ENCODE assay signal across 15 cellular contexts in the genomic region with DNA sequence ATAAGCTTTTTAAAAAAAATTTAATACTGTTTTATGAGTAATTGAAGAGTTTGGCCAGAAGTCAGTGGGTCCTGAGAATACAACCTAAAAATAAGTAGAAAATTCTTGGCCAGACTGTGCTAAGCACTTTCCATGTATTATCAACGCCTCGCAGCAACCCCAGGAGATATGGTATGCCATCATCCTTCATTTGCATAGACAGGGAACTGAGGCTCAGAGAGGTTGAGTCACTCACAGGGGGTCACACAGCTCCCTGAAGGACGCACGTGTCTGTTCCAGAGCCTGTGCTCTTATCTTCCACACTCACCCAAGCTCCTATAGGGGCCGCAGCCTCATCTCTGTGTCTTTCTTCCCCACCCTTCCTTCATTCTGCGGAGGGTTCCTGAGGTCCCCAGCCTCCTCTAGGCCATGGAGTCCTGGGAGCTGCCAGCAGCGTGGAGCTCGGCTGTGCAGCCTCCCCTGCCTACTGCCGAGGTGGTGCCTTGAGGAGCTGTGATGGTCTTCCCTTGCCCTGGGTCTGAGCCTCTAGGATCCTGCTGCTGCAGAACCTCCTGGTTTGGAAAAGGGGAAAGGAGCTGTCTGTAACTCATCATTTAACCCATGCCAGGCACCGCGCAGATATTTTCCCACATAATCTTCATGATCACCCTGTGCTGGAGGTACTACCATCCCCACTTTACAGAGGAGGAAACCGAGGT. TPM values are rescaled to one million over a fixed set of nuclear protein-coding genes. Genes with fewer than 3 reads are reported as not detected.
DNase-seq lines count a peak whose midpoint lies in the region; FAIRE-seq and TF ChIP-seq lines count a peak whose summit lies in the region.
"Had no signal": no experiment of that assay in that cellular context is flagged by ENCODE, and none has a peak within 500 bp of the region (broad histone marks: within the 10 kb centered on the region; RNA-seq: fewer than 3 reads in every experiment).

No MANE protein-coding gene starts in this region.

- peaks cover 4% of the 10 kb centered on the region for H3K36me3 Mint-ChIP-seq in astrocyte (ENCODE audit: low read depth, unreplicated experiment)

- H3K79me2 ChIP-seq in astrocyte (ENCODE audit: insufficient read depth, low read length) (peaks cover 63% of the 10 kb centered on the region), hepatocyte (peaks cover 69% of the 10 kb centered on the region)

- H3K27me3 ChIP-seq in HUES48 (ENCODE audit: control insufficient read depth, insufficient read depth, low read length) (no peaks in the 10 kb centered on the region), astrocyte (ENCODE audit: insufficient read depth, low read length) (no peaks in the 10 kb centered on the region), hepatocyte (no peaks in the 10 kb centered on the region), stomach (no peaks in the 10 kb centered on the region)
- H3K27me3 ChIP-seq: foreskin keratinocyte, neutrophil had no signal

- H2AFZ ChIP-seq in astrocyte (ENCODE audit: low read depth, low read length) (no peak overlapping the region), hepatocyte (no peak overlapping the region)

- no peaks in the 10 kb centered on the region for H3K9me3 Mint-ChIP-seq in astrocyte (ENCODE audit: unreplicated experiment)

- H3K4me2 ChIP-seq in astrocyte (ENCODE audit: low read length) (peak overlapping the region; percentile 7), hepatocyte (peak overlapping the region; percentile 61)

- H3K9me2 ChIP-seq in hepatocyte (replicated peaks; ENCODE audit: insufficient read depth) = no peaks in the 10 kb centered on the region

- H4K20me1 ChIP-seq in astrocyte (ENCODE audit: insufficient read depth, low read length) (no peaks in the 10 kb centered on the region), hepatocyte (ENCODE audit: insufficient read depth, poor library complexity, severe bottlenecking) (no peaks in the 10 kb centered on the region)

- H3K36me3 ChIP-seq in HUES48 (ENCODE audit: control insufficient read depth, insufficient read depth, low read length) (no peaks in the 10 kb centered on the region), astrocyte (ENCODE audit: insufficient read depth, low read length) (no peaks in the 10 kb centered on the region), hepatocyte (replicated peaks; ENCODE audit: insufficient read depth, low read depth) (no peaks in the 10 kb centered on the region), stomach (no peaks in the 10 kb centered on the region)
- H3K36me3 ChIP-seq: neutrophil, WERI-Rb-1 had no signal

- H3K4me3 ChIP-seq in HUES48 (ENCODE audit: low read depth, low read length) = no peak overlapping the region
- no peak overlapping the region for H3K4me3 ChIP-seq in astrocyte (ENCODE audit: insufficient read depth, low read depth, low read length)
- H3K4me3 ChIP-seq in hepatocyte = no peak overlapping the region
- H3K4me3 ChIP-seq in stomach = no peak overlapping the region

- peaks cover 62% of the 10 kb centered on the region for H3K4me1 ChIP-seq in HUES48 (ENCODE audit: control insufficient read depth, insufficient read depth, low read length)
- peaks cover 71% of the 10 kb centered on the region for H3K4me1 ChIP-seq in astrocyte (ENCODE audit: insufficient read depth, low read length)
- peaks cover 88% of the 10 kb centered on the region for H3K4me1 ChIP-seq in hepatocyte (ENCODE audit: insufficient read depth)
- peaks cover 85 to 100% (median 96%) of the 10 kb centered on the region in 4 donors for H3K4me1 ChIP-seq in stomach

- peaks cover 58% of the 10 kb centered on the region for H3K4me1 Mint-ChIP-seq in astrocyte (ENCODE audit: low read depth, unreplicated experiment)

- no peak overlapping the region for H3K4me3 Mint-ChIP-seq in astrocyte (ENCODE audit: unreplicated experiment)

- TF ChIP-seq POLR2A in stomach (IDR thresholded peaks at IDR 0.05) = no peak

- no peak for FAIRE-seq in astrocyte (lab: Jason Lieb, UNC)

- WGBS in hepatocyte (ENCODE audit: low lambda C conversion rate, missing lambda C conversion rate) = 63% methylated on average over 12 of the region's 12 CpGs
- WGBS in stomach, 5 donors = 72 to 77% (median 73%) methylated on average over 10 to 12 of the region's 12 CpGs

- peak overlapping the region; percentile 59 for H3K27ac Mint-ChIP-seq in astrocyte (ENCODE audit: unreplicated experiment)

- intact Hi-C loops in stomach (cut with DNase I; ENCODE audit: low total_unique reads) = no loop called here

- no peak overlapping the region for H3K9ac ChIP-seq in HUES48 (ENCODE audit: low read depth, low read length)
- H3K9ac ChIP-seq in astrocyte (ENCODE audit: low read length) = peak overlapping the region; percentile 22

- H3K27ac ChIP-seq in HUES48 (ENCODE audit: low read depth, low read length) (peak overlapping the region; percentile 65), astrocyte (ENCODE audit: low read depth, low read length) (peak overlapping the region; percentile 30), hepatocyte (peak overlapping the region; percentile 91), stomach (peak overlapping the region; percentile 34 to 93 (median 91))
- H3K27ac ChIP-seq: foreskin keratinocyte, neutrophil, WERI-Rb-1 had no signal

- no peaks in the 10 kb centered on the region for H3K27me3 Mint-ChIP-seq in astrocyte (ENCODE audit: low read depth, unreplicated experiment)

- TF ChIP-seq CTCF in astrocyte (IDR thresholded peaks at IDR 0.05; ENCODE audit: insufficient read depth, low read depth, low read length) (no peak), hepatocyte (IDR thresholded peaks at IDR 0.05; ENCODE audit: poor library complexity) (no peak), stomach (IDR thresholded peaks at IDR 0.05) (no peak)

- TF ChIP-seq EP300 in stomach (IDR thresholded peaks at IDR 0.05) = no peak

- DNase-seq in astrocyte (ENCODE audit: low read depth) (peak; percentile 25), hepatocyte (ENCODE audit: low spot score) (no peak), stomach (no peak), hippocampal formation (lab: John Stamatoyannopoulos, UW) (no peak), superior temporal gyrus (ENCODE audit: extremely low spot score) (no peak), NCI-H2081 treated with DMSO at 0.1 percent for 48 hours (lab: John Stamatoyannopoulos, UW) (no peak), cerebellum (ENCODE audit: low spot score) (no peak)
- DNase-seq: cerebellar nuclear complex; foreskin keratinocyte; NCI-H526; SHP77; stimulated activated naive CD4-positive, alpha-beta T cell; WERI-Rb-1 had no signal

- no peaks in the 10 kb centered on the region for H3K9me3 ChIP-seq in HUES48 (ENCODE audit: control insufficient read depth, insufficient read depth, low read length)
- H3K9me3 ChIP-seq in astrocyte (ENCODE audit: insufficient read depth, low read depth, low read length) = no peaks in the 10 kb centered on the region
- H3K9me3 ChIP-seq in hepatocyte (ENCODE audit: low read depth) = no peaks in the 10 kb centered on the region
- H3K9me3 ChIP-seq in stomach = no peaks in the 10 kb centered on the region
- H3K9me3 ChIP-seq: neutrophil had no signal

RNA-seq across cellular contexts. Expression of gene ECE1, which starts 30.3 kb away (rescaled TPM):
- 172 and 182 TPM in 2 replicates for total RNA-seq in astrocyte
- 35.1 and 60.8 TPM in 2 replicates for total RNA-seq in hepatocyte
- polyA plus RNA-seq in hepatocyte = 84.4 and 90.6 TPM in 2 replicates
- total RNA-seq in stomach = 100 to 1,000 TPM in 2 of 5 donors, 10 to 100 TPM in 3; 40.2 to 574 (median 71.4) TPM
- polyA plus RNA-seq in stomach = 10 to 100 TPM; 17.6 to 30.9 (median 25.4) TPM
- 12.6 TPM for total RNA-seq in cerebellum

Comparison
In these comparisons a context has a peak if more than half of its experiments do, and no peak if none do; other contexts are left out.
1. H3K27ac ChIP-seq: peak in every context shown above with its lines; median percentile 91 in hepatocyte; 91 in stomach; 65 in HUES48; 30 in astrocyte.